Comparison of ENCODE assay signal across 12 cellular contexts in the genomic region with DNA sequence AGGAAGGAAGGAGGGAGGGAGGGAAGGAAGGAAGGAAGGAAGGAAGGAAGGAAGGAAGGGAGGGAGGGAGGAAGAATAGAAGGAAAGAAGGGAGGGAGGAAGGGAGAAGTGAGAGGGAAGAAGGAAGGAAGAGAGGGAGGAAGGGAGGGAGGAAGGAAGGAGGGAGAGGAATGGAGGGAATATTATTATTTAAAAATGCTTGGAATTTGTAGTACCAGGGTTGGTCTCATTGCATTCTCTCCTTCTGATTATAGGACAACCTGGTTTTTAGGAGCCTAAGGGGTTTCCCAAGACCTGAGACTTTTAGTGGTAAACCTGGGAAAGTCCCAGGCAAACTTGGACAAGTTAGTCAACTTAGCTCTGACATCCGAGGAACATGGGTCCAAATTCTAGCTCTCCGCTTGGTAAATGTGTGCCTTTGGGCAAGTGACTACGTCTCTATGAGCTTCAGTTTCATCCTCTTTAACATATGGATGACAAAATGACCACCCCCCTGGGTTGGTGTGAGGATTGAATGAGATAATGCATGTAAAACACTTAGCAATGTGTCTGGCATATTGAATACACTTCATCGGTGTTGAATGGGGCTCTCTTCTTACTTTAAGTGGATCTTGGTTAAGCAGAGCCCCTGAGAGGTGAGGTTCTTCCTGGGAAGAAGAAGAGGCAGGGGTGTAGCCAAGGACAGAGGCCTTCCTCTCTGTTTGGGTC.
DNase-seq lines count a peak whose midpoint lies in the region; ATAC-seq, FAIRE-seq and TF ChIP-seq lines count a peak whose summit lies in the region.
"Had no signal": no experiment of that assay in that cellular context is flagged by ENCODE, and none has a peak within 500 bp of the region (broad histone marks: within the 10 kb centered on the region; RNA-seq: fewer than 3 reads in every experiment).

No MANE protein-coding gene starts in this region.

- DNase-seq in SJCRH30 (no peak), renal cortical epithelial cell (ENCODE audit: low read depth) (peak; percentile 6), transverse colon (no peak), urothelium cell line (ENCODE audit: low spot score) (no peak), Ammon's horn (ENCODE audit: low spot score) (no peak)
- no peak for DNase-seq in stimulated activated CD4-positive, alpha-beta T cell treated with anti-CD3 and anti-CD28 coated beads, Interleukin-4, amount 100 ng/mL, for 1 hour
- DNase-seq: colonic mucosa, DMS79, NCI-H446 treated with DMSO at 0.1 percent for 48 hours, nucleus accumbens had no signal

- in situ Hi-C loops in transverse colon (cut with MboI; ENCODE audit: low pct_ligation_motif_present in 1 of 4, low pct_unique_long_range_greater_than_20kb in 1 of 4, low sequenced_read_pairs in 3 of 4): no loop called here

- H3K9me3 ChIP-seq in SJCRH30 (replicated peaks) (no peaks in the 10 kb centered on the region), transverse colon (no peaks in the 10 kb centered on the region)
- H3K9me3 ChIP-seq: colonic mucosa had no signal

- H3K4me3 ChIP-seq in SJCRH30: no peak overlapping the region
- no peak overlapping the region for H3K4me3 ChIP-seq in transverse colon
- H3K4me3 ChIP-seq: colonic mucosa had no signal

- 90 to 100% methylated on average over 1 to 4 of the region's 4 CpGs for WGBS in transverse colon (ENCODE audit: low coverage in 1 of 2), 2 donors

- intact Hi-C loops in transverse colon (cut with DNase I; ENCODE audit: low total_unique reads): loop anchor here (1.0 kb wide), 1 partner anchor 15 kb away; no protein-coding TSS in a partner anchor

- peak overlapping the region; percentile 27; the same call in 1 of the 2 replicates for H3K27ac ChIP-seq in SJCRH30
- H3K27ac ChIP-seq in transverse colon: no peak overlapping the region
- H3K27ac ChIP-seq: colonic mucosa had no signal

- TF ChIP-seq CTCF in transverse colon (IDR thresholded peaks at IDR 0.05): no peak

- ATAC-seq in GM18868 (IDR thresholded peaks at IDR 0.05; ENCODE audit: unreplicated experiment) (peak; percentile 7), HG02642 (IDR thresholded peaks at IDR 0.05; ENCODE audit: poor library complexity, unreplicated experiment) (peak; percentile 26)

- TF ChIP-seq EP300 in transverse colon (IDR thresholded peaks at IDR 0.05; ENCODE audit: low read depth): no peak

- no peaks in the 10 kb centered on the region for H3K36me3 ChIP-seq in SJCRH30
- H3K36me3 ChIP-seq in transverse colon: no peaks in the 10 kb centered on the region
- H3K36me3 ChIP-seq: colonic mucosa had no signal

- no peak for TF ChIP-seq POLR2A in transverse colon (IDR thresholded peaks at IDR 0.05)

- no peak for FAIRE-seq in urothelium cell line (lab: Jason Lieb, UNC)

- peaks cover 13% of the 10 kb centered on the region for H3K4me1 ChIP-seq in SJCRH30
- H3K4me1 ChIP-seq in transverse colon: peaks cover 0 to 7% (median 0%) of the 10 kb centered on the region in 4 donors
- H3K4me1 ChIP-seq: colonic mucosa had no signal

- H3K27me3 ChIP-seq in SJCRH30 (no peaks in the 10 kb centered on the region), transverse colon (no peaks in the 10 kb centered on the region)
- H3K27me3 ChIP-seq: colonic mucosa had no signal
